Comparison of ENCODE assay signal across 8 cellular contexts in the genomic region with DNA sequence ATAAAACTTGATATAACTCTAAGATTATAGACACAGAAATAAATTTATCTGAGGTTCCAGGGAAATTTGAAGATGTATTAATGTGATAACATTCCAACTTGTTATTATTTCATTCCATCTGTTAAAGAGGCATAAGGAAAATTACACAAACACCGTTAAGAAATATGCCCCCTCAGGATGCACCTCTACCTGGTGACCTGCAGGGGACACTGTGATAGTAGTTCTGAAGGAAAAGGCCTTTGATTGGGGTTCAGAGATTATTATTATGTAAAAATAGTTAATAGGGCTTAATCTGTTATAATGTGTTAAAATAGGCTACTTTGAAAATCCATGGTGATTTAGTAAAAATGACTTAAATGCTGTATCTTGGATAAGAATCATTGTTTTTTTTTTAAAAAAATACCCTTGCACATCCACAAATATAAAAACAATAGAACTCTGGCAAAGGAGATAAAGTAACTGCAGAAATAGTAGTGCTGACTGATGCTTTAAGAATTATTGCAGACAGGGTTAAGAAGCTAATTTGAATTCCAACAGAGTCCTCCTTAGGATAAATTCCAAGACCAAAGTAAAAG. TPM values are rescaled to one million over a fixed set of nuclear protein-coding genes. Genes with fewer than 3 reads are reported as not detected.
DNase-seq lines count a peak whose midpoint lies in the region; ATAC-seq and TF ChIP-seq lines count a peak whose summit lies in the region.

No MANE protein-coding gene starts in this region.

- H3K79me2 ChIP-seq in Loucy (ENCODE audit: insufficient read depth, low read length) (no peaks in the 10 kb centered on the region), mammary epithelial cell (ENCODE audit: insufficient read depth, low read length) (no peaks in the 10 kb centered on the region)

- peak; percentile 58 for ATAC-seq in activated CD8-positive, alpha-beta memory T cell treated with anti-CD3 and anti-CD28 coated beads, Interleukin-2, amount 10 ng/mL, durations not matched to agents 7 days and 5 days
- ATAC-seq in GM21619 (IDR thresholded peaks at IDR 0.05; ENCODE audit: unreplicated experiment) = peak; percentile 74
- ATAC-seq in activated naive CD8-positive, alpha-beta T cell treated with anti-CD3 and anti-CD28 coated beads, Interleukin-2, amount 50 U/mL, for 24 hours = no peak

- H3K9me3 ChIP-seq in Loucy (ENCODE audit: insufficient read depth, low read depth, low read length) (no peaks in the 10 kb centered on the region), mammary epithelial cell (replicated peaks; ENCODE audit: insufficient read depth, low read length) (no peaks in the 10 kb centered on the region)

- no peaks in the 10 kb centered on the region for H3K9me3 Mint-ChIP-seq in activated CD8-positive, alpha-beta memory T cell treated with anti-CD3 and anti-CD28 coated beads, Interleukin-2, amount 10 ng/mL, durations not matched to agents 7 days and 5 days (ENCODE audit: low read depth)
- H3K9me3 Mint-ChIP-seq in activated naive CD8-positive, alpha-beta T cell treated with anti-CD3 and anti-CD28 coated beads, Interleukin-2, amount 50 U/mL, for 24 hours = no peaks in the 10 kb centered on the region

- BruUV-seq in mammary epithelial cell (replicated peaks; lab: Mats Ljungman, UMichigan) = no TSS peak

- H3K27me3 ChIP-seq in Loucy (ENCODE audit: insufficient read depth, low read length, poor library complexity, severe bottlenecking) (no peaks in the 10 kb centered on the region), mammary epithelial cell (ENCODE audit: insufficient read depth, low read length) (no peaks in the 10 kb centered on the region)

- H2AFZ ChIP-seq in Loucy (ENCODE audit: low read length) = 0 out of 2 replicates have a peak overlapping the region, but pooled peaks have one; percentile 59
- H2AFZ ChIP-seq in mammary epithelial cell (ENCODE audit: low read depth, low read length) = no peak overlapping the region

- H3K27ac ChIP-seq in mammary epithelial cell (ENCODE audit: insufficient read depth, low read depth, low read length) = no peak overlapping the region

- no peaks in the 10 kb centered on the region for H3K27me3 Mint-ChIP-seq in activated CD8-positive, alpha-beta memory T cell treated with anti-CD3 and anti-CD28 coated beads, Interleukin-2, amount 10 ng/mL, durations not matched to agents 7 days and 5 days
- H3K27me3 Mint-ChIP-seq in activated naive CD8-positive, alpha-beta T cell treated with anti-CD3 and anti-CD28 coated beads, Interleukin-2, amount 50 U/mL, for 24 hours = no peaks in the 10 kb centered on the region

- H3K36me3 ChIP-seq in Loucy (ENCODE audit: insufficient read depth, low read length) (no peaks in the 10 kb centered on the region), mammary epithelial cell (ENCODE audit: insufficient read depth, low read length) (no peaks in the 10 kb centered on the region)

- 18% methylated on average over 1 of the region's 1 CpG for WGBS in mammary epithelial cell (ENCODE audit: low coverage, missing lambda C conversion rate)

- in situ Hi-C loops in mammary epithelial cell (cut with MboI; ENCODE audit: low sequenced_read_pairs in 2 of 2) = no loop called here

- H3K9me2 ChIP-seq in Loucy (replicated peaks; ENCODE audit: low read depth, low read length) = no peaks in the 10 kb centered on the region

- dilution Hi-C loops in mammary epithelial cell (cut with HindIII; ENCODE audit: low sequenced_read_pairs) = no loop called here

- H3K4me1 Mint-ChIP-seq in activated CD8-positive, alpha-beta memory T cell treated with anti-CD3 and anti-CD28 coated beads, Interleukin-2, amount 10 ng/mL, durations not matched to agents 7 days and 5 days = peaks cover 4% of the 10 kb centered on the region
- H3K4me1 Mint-ChIP-seq in activated naive CD8-positive, alpha-beta T cell treated with anti-CD3 and anti-CD28 coated beads, Interleukin-2, amount 50 U/mL, for 24 hours = peaks cover 1% of the 10 kb centered on the region

- no peak overlapping the region for H3K4me3 Mint-ChIP-seq in activated CD8-positive, alpha-beta memory T cell treated with anti-CD3 and anti-CD28 coated beads, Interleukin-2, amount 10 ng/mL, durations not matched to agents 7 days and 5 days
- no peak overlapping the region for H3K4me3 Mint-ChIP-seq in activated naive CD8-positive, alpha-beta T cell treated with anti-CD3 and anti-CD28 coated beads, Interleukin-2, amount 50 U/mL, for 24 hours

- H3K9ac ChIP-seq in Loucy (ENCODE audit: low read depth, low read length, poor library complexity, severe bottlenecking) (no peak overlapping the region), mammary epithelial cell (ENCODE audit: insufficient read depth, low read length) (no peak overlapping the region)

- H3F3A ChIP-seq in Loucy (ENCODE audit: low read depth) = no peaks in the 10 kb centered on the region

- H4K20me1 ChIP-seq in Loucy (ENCODE audit: insufficient read depth, low read length, poor library complexity, severe bottlenecking) (no peaks in the 10 kb centered on the region), mammary epithelial cell (ENCODE audit: insufficient read depth, low read length) (no peaks in the 10 kb centered on the region)

- H3K4me3 ChIP-seq in Loucy (ENCODE audit: low read length, poor library complexity, severe bottlenecking) (no peak overlapping the region), mammary epithelial cell (replicated peaks in 1 of 3; ENCODE audit: insufficient read depth in 1 of 3, low read depth in 2 of 3, low read length in 3 of 3) (no peak overlapping the region)

- H3K36me3 Mint-ChIP-seq in activated CD8-positive, alpha-beta memory T cell treated with anti-CD3 and anti-CD28 coated beads, Interleukin-2, amount 10 ng/mL, durations not matched to agents 7 days and 5 days = no peaks in the 10 kb centered on the region
- no peaks in the 10 kb centered on the region for H3K36me3 Mint-ChIP-seq in activated naive CD8-positive, alpha-beta T cell treated with anti-CD3 and anti-CD28 coated beads, Interleukin-2, amount 50 U/mL, for 24 hours (ENCODE audit: low read depth)

- peak; percentile 97 for TF ChIP-seq CTCF in Loucy (conservative IDR thresholded peaks at IDR 0.05; ENCODE audit: low read length)
- TF ChIP-seq CTCF in mammary epithelial cell (conservative IDR thresholded peaks at IDR 0.05 in 1 of 2, IDR thresholded peaks at IDR 0.05 in 1 of 2; ENCODE audit: extremely low read depth in 1 of 2, insufficient read depth in 1 of 2, low read depth in 1 of 2, low read length in 2 of 2) = peak; percentile 84 to 94

- no peak for DNase-seq in activated CD8-positive, alpha-beta memory T cell treated with anti-CD3 and anti-CD28 coated beads, Interleukin-2, amount 10 ng/mL, durations not matched to agents 7 days and 5 days
- no peak for DNase-seq in activated CD8-positive, alpha-beta memory T cell treated with anti-CD3 and anti-CD28 coated beads, Interleukin-2, amount 50 U/mL, for 4 hours
- no peak for DNase-seq in mammary epithelial cell
- peak; percentile 28 for DNase-seq in myocyte (ENCODE audit: low read depth)
- DNase-seq in occipital lobe (lab: John Stamatoyannopoulos, UW) = no peak
- DNase-seq in activated naive CD8-positive, alpha-beta T cell treated with anti-CD3 and anti-CD28 coated beads, Interleukin-2, amount 50 U/mL, for 24 hours = no peak

- H3K4me2 ChIP-seq in Loucy (ENCODE audit: low read depth, low read length, poor library complexity, severe bottlenecking) (no peak overlapping the region), mammary epithelial cell (ENCODE audit: insufficient read depth, low read depth, low read length) (no peak overlapping the region)

- H3K4me1 ChIP-seq in Loucy (ENCODE audit: insufficient read depth, low read length, poor library complexity, severe bottlenecking) (no peaks in the 10 kb centered on the region), mammary epithelial cell (ENCODE audit: insufficient read depth, low read length) (no peaks in the 10 kb centered on the region)

- intact Hi-C loops in mammary epithelial cell (cut with micrococcal nuclease) = loop anchor here (1.0 kb wide), 1 partner anchor 149 kb away; no protein-coding TSS in a partner anchor

- H3K27ac Mint-ChIP-seq in activated CD8-positive, alpha-beta memory T cell treated with anti-CD3 and anti-CD28 coated beads, Interleukin-2, amount 10 ng/mL, durations not matched to agents 7 days and 5 days = no peak overlapping the region
- no peak overlapping the region for H3K27ac Mint-ChIP-seq in activated naive CD8-positive, alpha-beta T cell treated with anti-CD3 and anti-CD28 coated beads, Interleukin-2, amount 50 U/mL, for 24 hours

- CTCF ChIA-PET in activated CD8-positive, alpha-beta memory T cell treated with anti-CD3 and anti-CD28 coated beads, Interleukin-2, amount 10 ng/mL, durations not matched to agents 7 days and 5 days (lab: Charles Lee) = interaction anchor here (0.6 to 2.3 kb wide), 8 partner anchors 8 to 153 kb away, joined by 3 to 7 read pairs (median 4); no protein-coding TSS in a partner anchor
- CTCF ChIA-PET in mammary epithelial cell (lab: Charles Lee; ENCODE audit: low non-redundant PET) = no interaction called here

RNA-seq across cellular contexts. Expression of a gene that starts 6.1 kb away (rescaled TPM):
- total RNA-seq in activated CD8-positive, alpha-beta memory T cell treated with anti-CD3 and anti-CD28 coated beads, Interleukin-2, amount 10 ng/mL, durations not matched to agents 7 days and 5 days = 10 to 100 TPM; 11.3 to 11.5 TPM
- 1 to 10 TPM; 5.2 to 6.7 TPM for total RNA-seq in mammary epithelial cell
- polyA plus RNA-seq in mammary epithelial cell = 2.5 TPM
- 0.36 TPM for polyA minus RNA-seq in mammary epithelial cell
- total RNA-seq in myocyte = 12.9 and 14.0 TPM in 2 replicates
- 4.6 TPM for polyA plus RNA-seq in myocyte (2012)
- 7.3 TPM for total RNA-seq in occipital lobe

RNA-seq across cellular contexts. Expression of a gene that starts 35.1 kb away (rescaled TPM):
- 10 to 100 TPM; 53.9 to 64.4 TPM for total RNA-seq in activated CD8-positive, alpha-beta memory T cell treated with anti-CD3 and anti-CD28 coated beads, Interleukin-2, amount 10 ng/mL, durations not matched to agents 7 days and 5 days
- total RNA-seq in mammary epithelial cell (10 to 100 TPM; 10.8 to 59.5 TPM), myocyte (18.7 and 25.3 TPM in 2 replicates), occipital lobe (32.6 TPM)
- polyA plus RNA-seq in mammary epithelial cell = 23.3 TPM
- 42.2 TPM for polyA minus RNA-seq in mammary epithelial cell
- 26.5 TPM for polyA plus RNA-seq in myocyte (2012)

RNA-seq across cellular contexts. Expression of a gene that starts 35.3 kb away (rescaled TPM):
- total RNA-seq in activated CD8-positive, alpha-beta memory T cell treated with anti-CD3 and anti-CD28 coated beads, Interleukin-2, amount 10 ng/mL, durations not matched to agents 7 days and 5 days = 10 to 100 TPM; 14.8 to 16.7 TPM
- total RNA-seq in mammary epithelial cell (10 to 100 TPM; 13.4 to 16.0 TPM), myocyte (12.7 and 14.4 TPM in 2 replicates), occipital lobe (19.8 TPM)
- 6.3 TPM for polyA plus RNA-seq in mammary epithelial cell
- 19.3 TPM for polyA minus RNA-seq in mammary epithelial cell
- 5.2 TPM for polyA plus RNA-seq in myocyte (2012)

RNA-seq across cellular contexts. Expression of a gene that starts 44.9 kb away (rescaled TPM):
- 10 to 100 TPM; 25.9 to 34.0 TPM for total RNA-seq in activated CD8-positive, alpha-beta memory T cell treated with anti-CD3 and anti-CD28 coated beads, Interleukin-2, amount 10 ng/mL, durations not matched to agents 7 days and 5 days
- total RNA-seq in mammary epithelial cell (10 to 100 TPM in 1 of 2 donors, 1 to 10 TPM in 1; 8.3 to 20.0 TPM), myocyte (13.0 and 15.2 TPM in 2 replicates), occipital lobe (not detected)
- polyA plus RNA-seq in mammary epithelial cell = 11.3 TPM
- 16.2 TPM for polyA minus RNA-seq in mammary epithelial cell
- polyA plus RNA-seq in myocyte (2012) = 1.2 TPM
